Comparison of ENCODE assay signal across 13 cellular contexts in genomic region chr10:357201-357950, GRCh38.
A peak's percentile ranks its signal among the peaks of the same experiment; 100 is the strongest.
DNase-seq lines count a peak whose midpoint lies in the region; ATAC-seq, FAIRE-seq and TF ChIP-seq lines count a peak whose summit lies in the region.
"Had no signal": no experiment of that assay in that cellular context is flagged by ENCODE, and none has a peak within 500 bp of the region (broad histone marks: within the 10 kb centered on the region; RNA-seq: fewer than 3 reads in every experiment).

No MANE protein-coding gene starts in this region.

- H3K9me3 ChIP-seq in BLaER1 treated with 17β-estradiol and CSF1 and Interleukin-3, amounts not matched to agents 10 nM and 100 nM (replicated peaks in 1 of 11) = no peaks in the 10 kb centered on the region
- H3K9me3 ChIP-seq in OCI-LY1 (ENCODE audit: low read length) (no peaks in the 10 kb centered on the region), H1 (ENCODE audit: insufficient read depth in 2 of 2, low read depth in 1 of 2, low read length in 1 of 2) (no peaks in the 10 kb centered on the region), osteoblast (ENCODE audit: low read depth, low read length) (no peaks in the 10 kb centered on the region), upper lobe of right lung (no peaks in the 10 kb centered on the region), gastrocnemius medialis (no peaks in the 10 kb centered on the region)
- H3K9me3 ChIP-seq: A549 had no signal

- peaks cover 0 to 85% (median 28%) of the 10 kb centered on the region in 11 experiments; a peak in 12 of 22 replicates for H3K36me3 ChIP-seq in BLaER1 treated with 17β-estradiol and CSF1 and Interleukin-3, amounts not matched to agents 10 nM and 100 nM
- H3K36me3 ChIP-seq in OCI-LY1 (ENCODE audit: insufficient read depth, low read length) (peaks cover 93% of the 10 kb centered on the region), H1 (ENCODE audit: control insufficient read depth in 2 of 4, insufficient read depth in 4 of 4, low read length in 3 of 4) (no peaks in the 10 kb centered on the region; a peak in 2 of 8 replicates), osteoblast (ENCODE audit: insufficient read depth, low read length) (peaks cover 66% of the 10 kb centered on the region), upper lobe of right lung (peaks cover 38% of the 10 kb centered on the region), gastrocnemius medialis (peaks cover 0 to 56% of the 10 kb centered on the region in 2 donors)

- no peaks in the 10 kb centered on the region for H3K27me3 ChIP-seq in BLaER1 treated with 17β-estradiol and CSF1 and Interleukin-3, amounts not matched to agents 10 nM and 100 nM
- no peaks in the 10 kb centered on the region for H3K27me3 ChIP-seq in OCI-LY1 (ENCODE audit: insufficient read depth, low read length)
- no peaks in the 10 kb centered on the region for H3K27me3 ChIP-seq in H1 (replicated peaks in 1 of 4; ENCODE audit: control insufficient read depth in 3 of 4, extremely low read depth in 1 of 4, insufficient read depth in 3 of 4, low read length in 3 of 4)
- H3K27me3 ChIP-seq in osteoblast (ENCODE audit: insufficient read depth, low read length) = no peaks in the 10 kb centered on the region
- H3K27me3 ChIP-seq in upper lobe of right lung = no peaks in the 10 kb centered on the region
- H3K27me3 ChIP-seq in gastrocnemius medialis = no peaks in the 10 kb centered on the region

- no peak for DNase-seq in H1 (ENCODE audit: low read depth in 1 of 2, low spot score in 2 of 2)
- DNase-seq in osteoblast (ENCODE audit: insufficient read length, low spot score, missing footprints) = peak; percentile 62
- DNase-seq in upper lobe of right lung = no peak
- no peak for DNase-seq in gastrocnemius medialis
- DNase-seq in hypothalamus (lab: John Stamatoyannopoulos, UW) = no peak
- DNase-seq: CD4-positive, CD25-positive, alpha-beta regulatory T cell; DMS53; GF-D8 had no signal

- no peak overlapping the region for H2BK120ac ChIP-seq in H1 (replicated peaks; ENCODE audit: low read depth, low read length)

- no peak overlapping the region for H2BK12ac ChIP-seq in H1 (ENCODE audit: low read depth, low read length)

- H3K23ac ChIP-seq in H1 (ENCODE audit: insufficient read length) = no peak overlapping the region

- ATAC-seq in upper lobe of right lung (no peak), gastrocnemius medialis (no peak)
- ATAC-seq: A549, HCT116 had no signal

- H4K8ac ChIP-seq in H1 (ENCODE audit: extremely low read depth, insufficient read depth, low read length) = peak overlapping the region; percentile 57

- TF ChIP-seq EP300 in H1 (IDR thresholded peaks at IDR 0.05; ENCODE audit: borderline replicate concordance in 1 of 2, low read depth in 2 of 2, low read length in 2 of 2) = no peak

- no peak overlapping the region for H3K27ac ChIP-seq in BLaER1 treated with 17β-estradiol and CSF1 and Interleukin-3, amounts not matched to agents 10 nM and 100 nM
- H3K27ac ChIP-seq in OCI-LY1 (ENCODE audit: low read depth, low read length, poor library complexity, severe bottlenecking) (peak overlapping the region; percentile 69), H1 (ENCODE audit: low read depth, low read length) (no peak overlapping the region), osteoblast (ENCODE audit: low read depth, low read length) (no peak overlapping the region), upper lobe of right lung (no peak overlapping the region), gastrocnemius medialis (no peak overlapping the region)
- H3K27ac ChIP-seq: A549, HL-60 had no signal

- 94% methylated on average over 40 of the region's 40 CpGs; no CpG with 5 or more reads in 1 of the 2 experiments for WGBS in H1 (ENCODE audit: extremely low coverage in 1 of 2, insufficient coverage in 1 of 2, insufficient read length in 1 of 2, insufficient replicate concordance in 2 of 2, low coverage in 1 of 2, low lambda C conversion rate in 2 of 2, missing lambda C conversion rate in 1 of 2), 2 experiments

- H3K79me1 ChIP-seq in H1 (ENCODE audit: low read depth, low read length) = no peaks in the 10 kb centered on the region

- no peaks in the 10 kb centered on the region for H3K9me2 ChIP-seq in OCI-LY1 (ENCODE audit: low read depth, low read length)

- no peaks in the 10 kb centered on the region for H3F3A ChIP-seq in OCI-LY1 (ENCODE audit: insufficient read depth, low read length)

- peak overlapping the region in 7 of 11 experiments; percentile 22 to 54 (median 26); a peak in 10 of 22 replicates for H3K4me2 ChIP-seq in BLaER1 treated with 17β-estradiol and CSF1 and Interleukin-3, amounts not matched to agents 10 nM and 100 nM
- no peak overlapping the region for H3K4me2 ChIP-seq in OCI-LY1 (ENCODE audit: low read length)
- H3K4me2 ChIP-seq in H1 (ENCODE audit: insufficient read depth in 1 of 2, low read depth in 2 of 2, low read length in 2 of 2) = no peak overlapping the region
- H3K4me2 ChIP-seq in osteoblast (ENCODE audit: insufficient read depth, low read length) = no peak overlapping the region
- H3K4me2 ChIP-seq: A549 had no signal

- H3K4ac ChIP-seq in H1 (replicated peaks; ENCODE audit: insufficient read length, low read depth, low read length) = no peak overlapping the region

- H2AK5ac ChIP-seq in H1 (ENCODE audit: low read depth, low read length) = no peak overlapping the region

- no peak overlapping the region for H4K5ac ChIP-seq in H1 (ENCODE audit: insufficient read length, low read depth, low read length)

- H3K4me3 ChIP-seq in BLaER1 treated with 17β-estradiol and CSF1 and Interleukin-3, amounts not matched to agents 10 nM and 100 nM = no peak overlapping the region
- H3K4me3 ChIP-seq in OCI-LY1 (ENCODE audit: low read depth, low read length, poor library complexity, severe bottlenecking) = no peak overlapping the region
- H3K4me3 ChIP-seq in H1 (ENCODE audit: extremely low read depth in 1 of 4, insufficient read depth in 2 of 4, low read depth in 3 of 4, low read length in 4 of 4) = no peak overlapping the region
- no peak overlapping the region for H3K4me3 ChIP-seq in osteoblast (ENCODE audit: insufficient read depth, low read length)
- H3K4me3 ChIP-seq in upper lobe of right lung = no peak overlapping the region
- no peak overlapping the region for H3K4me3 ChIP-seq in gastrocnemius medialis
- H3K4me3 ChIP-seq: A549 had no signal

- FAIRE-seq in H1 (lab: Jason Lieb, UNC) = no peak
- FAIRE-seq: A549 had no signal

- H2BK20ac ChIP-seq in H1 (ENCODE audit: low read length) = no peak overlapping the region

- TF ChIP-seq POLR2A in H1 (IDR thresholded peaks at IDR 0.05; ENCODE audit: control extremely low read depth in 1 of 2, low read depth in 2 of 2, low read length in 2 of 2) (no peak), gastrocnemius medialis (IDR thresholded peaks at IDR 0.05) (no peak)

- no peaks in the 10 kb centered on the region for H3K23me2 ChIP-seq in H1 (ENCODE audit: low read depth, low read length)

- H4K20me1 ChIP-seq in BLaER1 treated with 17β-estradiol and CSF1 and Interleukin-3, amounts not matched to agents 10 nM and 100 nM = no peaks in the 10 kb centered on the region; a peak in 1 of 22 replicates
- H4K20me1 ChIP-seq in OCI-LY1 (ENCODE audit: insufficient read depth, low read length) (no peaks in the 10 kb centered on the region), H1 (replicated peaks in 1 of 2; ENCODE audit: control insufficient read depth in 1 of 2, insufficient read depth in 2 of 2, low read length in 2 of 2) (no peaks in the 10 kb centered on the region), osteoblast (ENCODE audit: insufficient read depth, low read length) (no peaks in the 10 kb centered on the region)

- H3K56ac ChIP-seq in H1 (replicated peaks; ENCODE audit: insufficient read length, low read depth, low read length) = no peak overlapping the region

- TF ChIP-seq CTCF in OCI-LY1 (IDR thresholded peaks at IDR 0.05; ENCODE audit: low read length) (no peak), H1 (IDR thresholded peaks at IDR 0.05; ENCODE audit: control extremely low read depth in 1 of 3, insufficient read depth in 1 of 3, low read depth in 1 of 3, low read length in 3 of 3) (no peak), osteoblast (IDR thresholded peaks at IDR 0.05; ENCODE audit: extremely low read depth, low read depth, low read length) (no peak), upper lobe of right lung (IDR thresholded peaks at IDR 0.05) (no peak), gastrocnemius medialis (IDR thresholded peaks at IDR 0.05 in 4 of 5, conservative IDR thresholded peaks at IDR 0.05 in 1 of 5) (no peak)

- no peak for TF ChIP-seq RAD21 in H1 (IDR thresholded peaks at IDR 0.05 in 1 of 2, conservative IDR thresholded peaks at IDR 0.05 in 1 of 2; ENCODE audit: low read depth in 2 of 2, low read length in 2 of 2)

- no peak overlapping the region for H3K9ac ChIP-seq in BLaER1 treated with 17β-estradiol and CSF1 and Interleukin-3, amounts not matched to agents 10 nM and 100 nM
- no peak overlapping the region for H3K9ac ChIP-seq in OCI-LY1 (ENCODE audit: low read length)
- no peak overlapping the region for H3K9ac ChIP-seq in H1 (replicated peaks in 1 of 4; ENCODE audit: extremely low read depth in 1 of 4, low read depth in 3 of 4, low read length in 3 of 4)

- no peak overlapping the region for H4K91ac ChIP-seq in H1 (replicated peaks; ENCODE audit: insufficient read length, low read length)

- no peaks in the 10 kb centered on the region for H3K79me2 ChIP-seq in OCI-LY1 (ENCODE audit: insufficient read depth, low read length)
- no peaks in the 10 kb centered on the region for H3K79me2 ChIP-seq in H1 (ENCODE audit: control insufficient read depth in 1 of 2, insufficient read depth in 2 of 2, low read length in 2 of 2)
- no peaks in the 10 kb centered on the region for H3K79me2 ChIP-seq in osteoblast (ENCODE audit: insufficient read depth, low read length)

- peaks cover 6 to 18% (median 16%) of the 10 kb centered on the region in 10 experiments; a peak in 18 of 20 replicates for H3K4me1 ChIP-seq in BLaER1 treated with 17β-estradiol and CSF1 and Interleukin-3, amounts not matched to agents 10 nM and 100 nM
- peaks cover 50% of the 10 kb centered on the region for H3K4me1 ChIP-seq in OCI-LY1 (ENCODE audit: insufficient read depth, low read length, severe bottlenecking)
- no peaks in the 10 kb centered on the region; a peak in 1 of 7 replicates for H3K4me1 ChIP-seq in H1 (replicated peaks in 1 of 4; ENCODE audit: control insufficient read depth in 3 of 4, insufficient read depth in 4 of 4, low read length in 3 of 4)
- no peaks in the 10 kb centered on the region for H3K4me1 ChIP-seq in osteoblast (ENCODE audit: insufficient read depth, low read length)
- H3K4me1 ChIP-seq in upper lobe of right lung = no peaks in the 10 kb centered on the region
- H3K4me1 ChIP-seq in gastrocnemius medialis = no peaks in the 10 kb centered on the region
- H3K4me1 ChIP-seq: A549 had no signal

- no peak overlapping the region for H2BK15ac ChIP-seq in H1 (ENCODE audit: low read length)

- POLR2A ChIA-PET in H1 (lab: Charles Lee; ENCODE audit: partially characterized antibody) = no interaction called here

- H3K14ac ChIP-seq in H1 (ENCODE audit: insufficient read length) = no peak overlapping the region

- CTCF ChIA-PET in H1 (lab: Charles Lee; ENCODE audit: partially characterized antibody) = interaction anchor here (0.9 kb wide), 1 partner anchor 37 kb away, joined by 3 read pairs; no protein-coding TSS in a partner anchor

- H2BK5ac ChIP-seq in H1 (ENCODE audit: low read depth, low read length) = no peak overlapping the region

- intact Hi-C loops in upper lobe of right lung (cut with DNase I) = no loop called here
- intact Hi-C loops in gastrocnemius medialis (cut with DNase I; ENCODE audit: low total_unique reads) = no loop called here

- no peak overlapping the region for H3K18ac ChIP-seq in H1 (ENCODE audit: extremely low read depth, low read length)

- H2AFZ ChIP-seq in OCI-LY1 (ENCODE audit: low read length) (no peak overlapping the region), H1 (ENCODE audit: low read length) (no peak overlapping the region), osteoblast (ENCODE audit: low read length) (no peak overlapping the region)

- in situ Hi-C loops in gastrocnemius medialis (cut with MboI; ENCODE audit: low sequenced_read_pairs in 4 of 4) = no loop called here

Comparison
In these comparisons a context has a peak if more than half of its experiments do, and no peak if none do; other contexts are left out.
1. H3K4me2 ChIP-seq: peak in BLaER1 treated with 17β-estradiol and CSF1 and Interleukin-3, amounts not matched to agents 10 nM and 100 nM (7 of 11); none in OCI-LY1 (single experiment), H1 (0 of 2) and osteoblast (single experiment).